ENCODE assay signal across 22 cellular contexts in the genomic region with DNA sequence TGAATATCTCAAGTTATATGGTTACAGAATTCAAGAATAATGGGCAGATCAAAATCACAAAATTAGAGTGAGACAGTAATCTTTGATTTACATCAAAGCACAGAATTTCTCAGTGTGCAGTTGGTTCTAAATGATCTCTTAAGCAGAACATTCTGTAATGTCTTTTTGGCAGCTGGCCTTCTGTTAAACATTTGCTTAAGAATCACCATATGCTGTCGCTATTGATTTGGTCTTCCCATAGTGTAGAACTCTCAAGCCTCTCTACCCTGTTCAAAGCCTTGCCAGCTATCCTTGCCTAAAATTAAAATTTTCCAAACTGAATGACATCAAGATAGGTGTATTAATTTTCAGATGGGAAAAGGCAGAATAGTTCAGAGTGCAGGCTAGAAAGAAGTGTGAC.
"Had no signal": no experiment of that assay in that cellular context is flagged by ENCODE, and none has a peak within 500 bp of the region (broad histone marks: within the 10 kb centered on the region; RNA-seq: fewer than 3 reads in every experiment).

No MANE protein-coding gene starts in this region.

- H3K27ac ChIP-seq: colonic mucosa, gastroesophageal sphincter, left ventricle myocardium inferior, neutrophil, right lobe of liver, uterus, WERI-Rb-1 had no signal

- H3K4me1 ChIP-seq: colonic mucosa, gastroesophageal sphincter, left ventricle myocardium inferior, right lobe of liver, uterus had no signal

- H3K36me3 ChIP-seq: colonic mucosa, gastroesophageal sphincter, left ventricle myocardium inferior, neutrophil, right lobe of liver, uterus, WERI-Rb-1 had no signal

- ATAC-seq: activated CD4-positive, CD25-positive, alpha-beta regulatory T cell treated with anti-CD3 and anti-CD28 coated beads, Interleukin-2, amount 50 U/mL, for 24 hours; gastroesophageal sphincter; natural killer cell treated with Interleukin-12 subunit alpha and Interleukin-12 subunit beta and Interleukin-15 and Interleukin-18, amount 100 ng/mL, for 72 hours; right lobe of liver; stimulated activated effector memory CD8-positive, alpha-beta T cell treated with anti-CD3 and anti-CD28 coated beads, Interleukin-12 subunit alpha, Interleukin-12 subunit beta, amount 100 ng/mL, for 72 hours had no signal

- DNase-seq: activated CD4-positive, alpha-beta T cell treated with anti-CD3 and anti-CD28 coated beads for 48 hours; activated CD4-positive, alpha-beta T cell treated with anti-CD3 and anti-CD28 coated beads, Interleukin-2, amount 50 U/mL, for 48 hours; activated CD8-positive, alpha-beta memory T cell treated with anti-CD3 and anti-CD28 coated beads for 24 hours; activated effector memory CD4-positive, alpha-beta T cell treated with Interleukin-2 at 50 U/mL for 16 hours; activated naive CD4-positive, alpha-beta T cell treated with Interleukin-2 at 50 U/mL for 16 hours; colonic mucosa; effector memory CD4-positive, alpha-beta T cell; head of caudate nucleus; hypothalamus; left ventricle myocardium inferior; mesendoderm; right lobe of liver; stimulated activated CD4-positive, alpha-beta T cell treated with anti-CD3 and anti-CD28 coated beads, Interleukin-4, amount 100 ng/mL, for 1 hour; T-helper 9 cell; uterus; WERI-Rb-1 had no signal

- H3K4me3 ChIP-seq: colonic mucosa, gastroesophageal sphincter, left ventricle myocardium inferior, lung, right lobe of liver, uterus had no signal

- H3K9me3 ChIP-seq: colonic mucosa, neutrophil had no signal

- H3K27me3 ChIP-seq: colonic mucosa, gastroesophageal sphincter, neutrophil, right lobe of liver, uterus had no signal
